ENCODE assay signal across 15 cellular contexts in genomic region chrX:42128020-42128419, GRCh38.
A peak's percentile ranks its signal among the peaks of the same experiment; 100 is the strongest.
DNase-seq lines count a peak whose midpoint lies in the region; ATAC-seq, FAIRE-seq and TF ChIP-seq lines count a peak whose summit lies in the region.
"Had no signal": no experiment of that assay in that cellular context is flagged by ENCODE, and none has a peak within 500 bp of the region (broad histone marks: within the 10 kb centered on the region; RNA-seq: fewer than 3 reads in every experiment).

No MANE protein-coding gene starts in this region.

- H3K9me3 ChIP-seq in pancreas: no peaks in the 10 kb centered on the region
- H3K9me3 ChIP-seq in heart right ventricle: no peaks in the 10 kb centered on the region
- H3K9me3 ChIP-seq: gastrocnemius medialis had no signal

- H3K4me1 ChIP-seq in pancreas (no peaks in the 10 kb centered on the region), heart right ventricle (no peaks in the 10 kb centered on the region)
- H3K4me1 ChIP-seq: gastrocnemius medialis had no signal

- DNase-seq in GM12892 (ENCODE audit: insufficient read length) (no peak), OCI-M1 (lab: John Stamatoyannopoulos, UW) (no peak), pancreas (no peak), heart right ventricle (no peak), LoVo (ENCODE audit: low spot score) (no peak)
- DNase-seq in activated T-helper 1 cell treated with anti-CD3 and anti-CD28 coated beads, Interleukin-12 subunit alpha, Interleukin-12 subunit beta, Interleukin-2, Interleukin-4 antibody, amounts not matched to agents 30 ng/mL and 10 ng/mL and 1 ng/mL, durations not matched to agents 14 hours and 24 hours and 36 hours (ENCODE audit: low spot score): no peak
- DNase-seq: gastrocnemius medialis; HCEC 1CT; occipital lobe; stimulated activated naive CD4-positive, alpha-beta T cell treated with Interleukin-2 at 50 U/mL for 16 hours had no signal

- WGBS in pancreas, 2 donors: 82 to 91% methylated on average over 2 of the region's 2 CpGs
- 86 to 90% methylated on average over 2 of the region's 2 CpGs for WGBS in heart right ventricle, 2 donors

- FAIRE-seq in GM12892 (lab: Jason Lieb, UNC): peak; percentile 17
- no peak for FAIRE-seq in pancreas (lab: Jason Lieb, UNC)
- FAIRE-seq: colon had no signal

- H3K27ac Mint-ChIP-seq in activated T-helper 1 cell treated with anti-CD3 and anti-CD28 coated beads, Interleukin-12 subunit alpha, Interleukin-12 subunit beta, Interleukin-2, Interleukin-4 antibody, amounts not matched to agents 30 ng/mL and 10 ng/mL and 1 ng/mL, durations not matched to agents 14 hours and 24 hours and 36 hours: peak overlapping the region; percentile 72

- TF ChIP-seq CTCF in pancreas (IDR thresholded peaks at IDR 0.05): no peak
- no peak for TF ChIP-seq CTCF in heart right ventricle (IDR thresholded peaks at IDR 0.05)

- no peak overlapping the region for H3K4me3 ChIP-seq in pancreas
- no peak overlapping the region for H3K4me3 ChIP-seq in heart right ventricle
- H3K4me3 ChIP-seq: gastrocnemius medialis had no signal

- intact Hi-C loops in activated T-helper 1 cell treated with anti-CD3 and anti-CD28 coated beads, Interleukin-12 subunit alpha, Interleukin-12 subunit beta, Interleukin-2, Interleukin-4 antibody, amounts not matched to agents 30 ng/mL and 10 ng/mL and 1 ng/mL, durations not matched to agents 14 hours and 24 hours and 36 hours (cut with micrococcal nuclease): loop anchor here (1.0 to 5.0 kb wide), 5 partner anchors 21 to 571 kb away; no protein-coding TSS in a partner anchor
- intact Hi-C loops in pancreas (cut with DNase I): no loop called here
- intact Hi-C loops in heart right ventricle (cut with DNase I): no loop called here

- peaks cover 68% of the 10 kb centered on the region for H3K4me1 Mint-ChIP-seq in activated T-helper 1 cell treated with anti-CD3 and anti-CD28 coated beads, Interleukin-12 subunit alpha, Interleukin-12 subunit beta, Interleukin-2, Interleukin-4 antibody, amounts not matched to agents 30 ng/mL and 10 ng/mL and 1 ng/mL, durations not matched to agents 14 hours and 24 hours and 36 hours (ENCODE audit: low read depth)

- H3K9me3 Mint-ChIP-seq in activated T-helper 1 cell treated with anti-CD3 and anti-CD28 coated beads, Interleukin-12 subunit alpha, Interleukin-12 subunit beta, Interleukin-2, Interleukin-4 antibody, amounts not matched to agents 30 ng/mL and 10 ng/mL and 1 ng/mL, durations not matched to agents 14 hours and 24 hours and 36 hours: peaks cover 4% of the 10 kb centered on the region

- no peaks in the 10 kb centered on the region for H3K36me3 ChIP-seq in pancreas
- no peaks in the 10 kb centered on the region for H3K36me3 ChIP-seq in heart right ventricle
- H3K36me3 ChIP-seq: gastrocnemius medialis had no signal

- ATAC-seq in GM19452 (IDR thresholded peaks at IDR 0.05; ENCODE audit: unreplicated experiment) (peak; percentile 68), HG03097 (IDR thresholded peaks at IDR 0.05; ENCODE audit: low FRiP score, unreplicated experiment) (peak; percentile 67), pancreas (no peak), heart right ventricle (no peak)
- ATAC-seq: gastrocnemius medialis, left lobe of liver, Panc1 had no signal

- H3K36me3 Mint-ChIP-seq in activated T-helper 1 cell treated with anti-CD3 and anti-CD28 coated beads, Interleukin-12 subunit alpha, Interleukin-12 subunit beta, Interleukin-2, Interleukin-4 antibody, amounts not matched to agents 30 ng/mL and 10 ng/mL and 1 ng/mL, durations not matched to agents 14 hours and 24 hours and 36 hours (ENCODE audit: low read depth): peaks cover 7% of the 10 kb centered on the region

- peak overlapping the region; percentile 4 for H3K4me3 Mint-ChIP-seq in activated T-helper 1 cell treated with anti-CD3 and anti-CD28 coated beads, Interleukin-12 subunit alpha, Interleukin-12 subunit beta, Interleukin-2, Interleukin-4 antibody, amounts not matched to agents 30 ng/mL and 10 ng/mL and 1 ng/mL, durations not matched to agents 14 hours and 24 hours and 36 hours

- H3K27ac ChIP-seq in pancreas (no peak overlapping the region), heart right ventricle (no peak overlapping the region)
- H3K27ac ChIP-seq: gastrocnemius medialis had no signal

- H3K27me3 ChIP-seq in pancreas (peaks cover 0 to 8% (median 0%) of the 10 kb centered on the region in 4 donors), heart right ventricle (peaks cover 0 to 11% (median 0%) of the 10 kb centered on the region in 7 donors)
- H3K27me3 ChIP-seq: gastrocnemius medialis had no signal

- no peak for TF ChIP-seq POLR2A in GM12892 (IDR thresholded peaks at IDR 0.05; ENCODE audit: low read depth, low read length)

- no peaks in the 10 kb centered on the region for H3K27me3 Mint-ChIP-seq in activated T-helper 1 cell treated with anti-CD3 and anti-CD28 coated beads, Interleukin-12 subunit alpha, Interleukin-12 subunit beta, Interleukin-2, Interleukin-4 antibody, amounts not matched to agents 30 ng/mL and 10 ng/mL and 1 ng/mL, durations not matched to agents 14 hours and 24 hours and 36 hours (ENCODE audit: insufficient read depth)

Comparison
In these comparisons a context has a peak if more than half of its experiments do, and no peak if none do; other contexts are left out.
1. ATAC-seq: peak in GM19452 (single experiment) and HG03097 (single experiment); none in pancreas (0 of 4) and heart right ventricle (0 of 8).